In the genomic region with DNA sequence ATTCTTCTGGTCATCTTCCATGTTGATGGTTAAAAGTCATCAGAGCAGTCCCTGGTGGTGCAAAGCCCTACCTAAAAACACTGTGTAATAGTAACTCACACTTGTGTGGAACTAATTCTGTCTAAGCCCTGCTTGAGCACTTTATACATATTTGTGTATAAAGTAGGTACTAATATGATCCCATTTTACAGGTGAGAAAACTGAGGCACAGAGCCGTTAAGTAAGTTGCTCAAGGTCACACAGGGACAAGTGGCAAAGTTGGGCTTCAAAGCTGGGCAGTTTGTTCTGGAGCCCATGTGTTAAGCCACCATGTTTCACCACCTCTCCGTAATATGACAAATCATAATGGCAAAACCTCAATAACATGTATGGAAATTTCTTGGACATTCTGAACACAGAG, we compare ENCODE assay signal across 1 cellular context.
TF ChIP-seq lines count a peak whose summit lies in the region.

No MANE protein-coding gene starts in this region.

TF ChIP-seq in H1, 55 proteins besides CTCF, POLR2A, EP300 and RAD21:
- TF ChIP-seq KDM1A (IDR thresholded peaks at IDR 0.05; ENCODE audit: borderline replicate concordance, low read length) (peak; percentile 79; the same call in 1 of the 2 replicates), CTBP2 (IDR thresholded peaks at IDR 0.05; ENCODE audit: borderline replicate concordance, insufficient read depth, insufficient read length, low read length) (no peak)
